Comparison of ENCODE assay signal across 14 cellular contexts in the genomic region with DNA sequence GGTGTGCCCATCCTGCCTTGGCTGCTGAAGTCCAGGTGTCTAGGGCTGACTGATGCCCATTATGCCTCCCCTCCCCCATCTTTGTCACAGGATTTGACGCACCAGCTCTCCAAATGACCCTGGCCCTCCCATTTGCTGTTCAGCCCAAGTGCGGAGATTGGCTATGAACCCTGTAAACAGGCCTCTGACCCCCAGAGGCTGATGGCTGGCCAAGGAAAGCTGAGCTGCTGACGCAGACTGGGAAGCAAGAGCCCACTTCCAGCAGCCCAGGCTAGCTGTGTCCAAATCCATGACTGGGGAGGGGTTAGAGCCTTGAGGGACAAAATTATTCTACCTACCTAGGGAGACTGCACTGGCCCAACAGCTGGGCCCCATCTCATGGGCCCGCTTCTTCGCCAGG. TPM values are rescaled to one million over a fixed set of nuclear protein-coding genes. Genes with fewer than 3 reads are reported as not detected.
DNase-seq lines count a peak whose midpoint lies in the region; ATAC-seq and TF ChIP-seq lines count a peak whose summit lies in the region.
"Had no signal": no experiment of that assay in that cellular context is flagged by ENCODE, and none has a peak within 500 bp of the region (broad histone marks: within the 10 kb centered on the region; RNA-seq: fewer than 3 reads in every experiment).

No MANE protein-coding gene starts in this region.

- POLR2A ChIA-PET in GM10248 (lab: Yijun Ruan, JAX): no interaction called here

- H3K36me3 Mint-ChIP-seq in nephron (ENCODE audit: low read depth): peaks cover 31% of the 10 kb centered on the region

- H3K27me3 Mint-ChIP-seq in nephron (ENCODE audit: low read depth): no peaks in the 10 kb centered on the region
- H3K27me3 Mint-ChIP-seq: central memory CD8-positive, alpha-beta T cell had no signal

- CTCF ChIA-PET in GM10248 (lab: Yijun Ruan, JAX): interaction anchor here (1.3 to 1.4 kb wide), 2 partner anchors 11 to 176 kb away, joined by 3 to 5 read pairs; no protein-coding TSS in a partner anchor

- H3K4me1 Mint-ChIP-seq in nephron: peaks cover 32% of the 10 kb centered on the region

- H3K4me1 ChIP-seq in upper lobe of right lung: peaks cover 15% of the 10 kb centered on the region

- intact Hi-C loops in Right ventricle myocardium superior (cut with DNase I): no loop called here
- intact Hi-C loops in upper lobe of right lung (cut with DNase I): no loop called here

- H3K4me3 Mint-ChIP-seq in nephron: peak overlapping the region; percentile 81 to 88 (median 81)
- H3K4me3 Mint-ChIP-seq: activated naive CD4-positive, alpha-beta T cell treated with anti-CD3 and anti-CD28 coated beads for 36 hours; central memory CD8-positive, alpha-beta T cell had no signal

- H3K27ac ChIP-seq in upper lobe of right lung: peak overlapping the region; percentile 42

- peaks cover 32% of the 10 kb centered on the region for H3K36me3 ChIP-seq in upper lobe of right lung

- no peaks in the 10 kb centered on the region for H3K27me3 ChIP-seq in upper lobe of right lung

- ATAC-seq in Right ventricle myocardium superior (ENCODE audit: poor library complexity): peak; percentile 10
- ATAC-seq in upper lobe of right lung: no peak

- peak overlapping the region; percentile 94 to 98 (median 98) for H3K27ac Mint-ChIP-seq in nephron
- H3K27ac Mint-ChIP-seq: activated naive CD4-positive, alpha-beta T cell treated with anti-CD3 and anti-CD28 coated beads for 36 hours had no signal

- H3K9me3 ChIP-seq in upper lobe of right lung: no peaks in the 10 kb centered on the region

- no peaks in the 10 kb centered on the region for H3K9me3 Mint-ChIP-seq in nephron
- H3K9me3 Mint-ChIP-seq: activated naive CD4-positive, alpha-beta T cell treated with anti-CD3 and anti-CD28 coated beads for 36 hours; central memory CD8-positive, alpha-beta T cell had no signal

- TF ChIP-seq CTCF in nephron (IDR thresholded peaks at IDR 0.05; ENCODE audit: unreplicated experiment in 3 of 3) (no peak), upper lobe of right lung (IDR thresholded peaks at IDR 0.05) (no peak), GM10248 (IDR thresholded peaks at IDR 0.05; ENCODE audit: control extremely low read depth, extremely low read depth, low read depth, missing control alignments) (no peak)

- DNase-seq in NCI-H2029 (lab: John Stamatoyannopoulos, UW) (peak; percentile 35), NCI-H2029 treated with DMSO at 0.1 percent for 48 hours (lab: John Stamatoyannopoulos, UW) (no peak), Right ventricle myocardium superior (peak; percentile 79), upper lobe of right lung (peak; percentile 35), dermis blood vessel endothelial cell (no peak), NCI-H1092 (lab: John Stamatoyannopoulos, UW) (no peak), GM10248 (ENCODE audit: extremely low spot score) (no peak)
- DNase-seq: activated naive CD4-positive, alpha-beta T cell treated with anti-CD3 and anti-CD28 coated beads for 36 hours; erythroblast; NCI-H1436; NK-92 treated with Interleukin-12 subunit alpha and Interleukin-12 subunit beta, amount 100 ng/mL, for 24 hours had no signal

- H3K4me3 ChIP-seq in upper lobe of right lung: no peak overlapping the region

RNA-seq across cellular contexts. Expression of a gene that starts 0.8 kb away (rescaled TPM):
- total RNA-seq in Right ventricle myocardium superior (not detected), upper lobe of right lung (not detected), dermis blood vessel endothelial cell (not detected in 2 replicates)
- total RNA-seq: activated naive CD4-positive, alpha-beta T cell treated with anti-CD3 and anti-CD28 coated beads for 36 hours; subcutaneous adipose tissue had no signal

RNA-seq across cellular contexts. Expression of a gene that starts 3.2 kb away (rescaled TPM):
- total RNA-seq in Right ventricle myocardium superior: 49.9 TPM
- total RNA-seq in upper lobe of right lung: 32.0 TPM
- 34.5 and 37.6 TPM in 2 replicates for total RNA-seq in dermis blood vessel endothelial cell

RNA-seq across cellular contexts. Expression of a gene that starts 28.8 kb away (rescaled TPM):
- not detected for total RNA-seq in Right ventricle myocardium superior
- not detected for total RNA-seq in upper lobe of right lung
- not detected in 2 replicates for total RNA-seq in dermis blood vessel endothelial cell
- total RNA-seq: activated naive CD4-positive, alpha-beta T cell treated with anti-CD3 and anti-CD28 coated beads for 36 hours had no signal

RNA-seq across cellular contexts. Expression of a gene that starts 41.9 kb away (rescaled TPM):
- total RNA-seq in Right ventricle myocardium superior (0.51 TPM), upper lobe of right lung (not detected), dermis blood vessel endothelial cell (not detected in 2 replicates)
- total RNA-seq: activated naive CD4-positive, alpha-beta T cell treated with anti-CD3 and anti-CD28 coated beads for 36 hours had no signal

Comparison
In these comparisons a context has a peak if more than half of its experiments do, and no peak if none do; other contexts are left out.
1. DNase-seq: peak in NCI-H2029 (single experiment), Right ventricle myocardium superior (single experiment) and upper lobe of right lung (single experiment); none in NCI-H2029 treated with DMSO at 0.1 percent for 48 hours (single experiment), dermis blood vessel endothelial cell (single experiment), NCI-H1092 (single experiment) and GM10248 (single experiment).